2 cellular contexts compared by ENCODE assay signal in the genomic region with DNA sequence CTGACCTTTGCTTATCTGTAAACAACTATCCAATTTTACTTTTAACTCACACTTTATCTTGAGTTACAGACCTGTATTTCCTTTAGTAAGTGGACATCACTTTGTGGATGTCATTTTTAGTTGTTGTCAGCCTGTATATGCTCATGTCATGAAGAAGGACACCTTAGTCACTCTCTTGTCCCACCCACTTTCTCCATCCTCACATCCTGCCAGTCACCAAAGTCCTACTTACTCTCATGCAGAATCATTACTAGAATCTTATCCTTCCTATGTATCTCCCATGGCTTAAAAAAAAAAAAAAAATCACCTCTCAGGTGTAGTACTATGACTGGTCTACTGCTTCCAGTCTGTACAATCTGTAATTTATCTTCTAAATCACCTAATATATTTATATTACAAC.
TF ChIP-seq lines count a peak whose summit lies in the region.

No MANE protein-coding gene starts in this region.

TF ChIP-seq in GM12891, 5 proteins besides CTCF, POLR2A, EP300 and RAD21:
- no peak for TF ChIP-seq PAX5 (IDR thresholded peaks at IDR 0.05; ENCODE audit: insufficient read depth, low read length, severe bottlenecking)
- no peak for TF ChIP-seq POU2F2 (IDR thresholded peaks at IDR 0.05; ENCODE audit: low read depth, low read length)
- TF ChIP-seq POLR2AphosphoS5 (IDR thresholded peaks at IDR 0.05; ENCODE audit: low read depth, low read length): no peak
TF ChIP-seq in GM12891: peak in this region for 0.

TF ChIP-seq in H1, 55 proteins besides CTCF, POLR2A, EP300 and RAD21:
- TF ChIP-seq POLR2AphosphoS5 (IDR thresholded peaks at IDR 0.05; ENCODE audit: low read depth, low read length): no peak
- TF ChIP-seq MAFK (IDR thresholded peaks at IDR 0.05; ENCODE audit: low read depth, low read length): no peak
- no peak for TF ChIP-seq CHD1 (IDR thresholded peaks at IDR 0.05; ENCODE audit: low read depth, low read length)
- TF ChIP-seq ASH2L (IDR thresholded peaks at IDR 0.05; ENCODE audit: low read length): no peak
- no peak for TF ChIP-seq RNF2 (IDR thresholded peaks at IDR 0.05; ENCODE audit: borderline replicate concordance, low read depth, low read length, missing control alignments, poor library complexity, severe bottlenecking)
- TF ChIP-seq EZH2 (IDR thresholded peaks at IDR 0.05; ENCODE audit: low read depth, low read length, severe bottlenecking): no peak
- TF ChIP-seq BACH1 (IDR thresholded peaks at IDR 0.05; ENCODE audit: low read length): no peak
- TF ChIP-seq, protein P1, sequence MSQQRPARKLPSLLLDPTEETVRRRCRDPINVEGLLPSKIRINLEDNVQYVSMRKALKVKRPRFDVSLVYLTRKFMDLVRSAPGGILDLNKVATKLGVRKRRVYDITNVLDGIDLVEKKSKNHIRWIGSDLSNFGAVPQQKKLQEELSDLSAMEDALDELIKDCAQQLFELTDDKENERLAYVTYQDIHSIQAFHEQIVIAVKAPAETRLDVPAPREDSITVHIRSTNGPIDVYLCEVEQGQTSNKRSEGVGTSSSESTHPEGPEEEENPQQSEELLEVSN (IDR thresholded peaks at IDR 0.05): no peak
- TF ChIP-seq PHF8 (conservative IDR thresholded peaks at IDR 0.05; ENCODE audit: low read depth, low read length): no peak
- TF ChIP-seq SAP30 (IDR thresholded peaks at IDR 0.05; ENCODE audit: insufficient read depth, insufficient replicate concordance, low read length): no peak
- TF ChIP-seq TEAD4 (IDR thresholded peaks at IDR 0.05; ENCODE audit: low read depth, low read length): no peak
- TF ChIP-seq CREB1 (IDR thresholded peaks at IDR 0.05): no peak
